In genomic region chr17:69042308-69042707, GRCh38 we compare ENCODE assay signal across 1 cellular context.
TF ChIP-seq lines count a peak whose summit lies in the region.

No MANE protein-coding gene starts in this region.

TF ChIP-seq in HepG2, 621 proteins besides CTCF, POLR2A, EP300 and RAD21 (continued from another document):
- TF ChIP-seq ZNF7 (CRISPR knock-in tag; IDR thresholded peaks at IDR 0.05) (no peak), TEAD3 (CRISPR knock-in tag; optimal IDR thresholded peaks at IDR 0.05; ENCODE audit: borderline replicate concordance) (no peak), ZNF337 (CRISPR knock-in tag; IDR thresholded peaks at IDR 0.05; ENCODE audit: borderline replicate concordance, low read depth) (no peak), ZFP41 (CRISPR knock-in tag; IDR thresholded peaks at IDR 0.05; ENCODE audit: borderline replicate concordance) (no peak), ZIK1 (CRISPR knock-in tag; IDR thresholded peaks at IDR 0.05; ENCODE audit: borderline replicate concordance, low read depth) (no peak), ZNF33B (CRISPR knock-in tag; IDR thresholded peaks at IDR 0.05) (no peak), PBX3 (CRISPR knock-in tag; IDR thresholded peaks at IDR 0.05; ENCODE audit: borderline replicate concordance) (no peak), ZNF616 (CRISPR knock-in tag; IDR thresholded peaks at IDR 0.05; ENCODE audit: low read depth) (no peak), FUBP1 (CRISPR knock-in tag; IDR thresholded peaks at IDR 0.05; ENCODE audit: borderline replicate concordance) (no peak), ZNF510 (CRISPR knock-in tag; IDR thresholded peaks at IDR 0.05; ENCODE audit: low read depth) (no peak), NCOR1 (IDR thresholded peaks at IDR 0.05; ENCODE audit: borderline replicate concordance, low read length) (no peak)
- TF ChIP-seq, protein P1, sequence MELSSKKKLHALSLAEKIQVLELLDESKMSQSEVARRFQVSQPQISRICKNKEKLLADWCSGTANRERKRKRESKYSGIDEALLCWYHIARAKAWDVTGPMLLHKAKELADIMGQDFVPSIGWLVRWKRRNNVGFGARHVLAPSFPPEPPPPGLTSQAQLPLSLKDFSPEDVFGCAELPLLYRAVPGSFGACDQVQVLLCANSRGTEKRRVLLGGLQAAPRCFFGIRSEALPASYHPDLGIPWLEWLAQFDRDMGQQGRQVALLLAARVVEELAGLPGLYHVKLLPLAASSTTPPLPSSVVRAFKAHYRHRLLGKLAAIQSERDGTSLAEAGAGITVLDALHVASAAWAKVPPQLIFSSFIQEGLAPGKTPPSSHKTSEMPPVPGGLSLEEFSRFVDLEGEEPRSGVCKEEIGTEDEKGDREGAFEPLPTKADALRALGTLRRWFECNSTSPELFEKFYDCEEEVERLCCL (CRISPR knock-in tag; IDR thresholded peaks at IDR 0.05; ENCODE audit: borderline replicate concordance): no peak
